In the genomic region with DNA sequence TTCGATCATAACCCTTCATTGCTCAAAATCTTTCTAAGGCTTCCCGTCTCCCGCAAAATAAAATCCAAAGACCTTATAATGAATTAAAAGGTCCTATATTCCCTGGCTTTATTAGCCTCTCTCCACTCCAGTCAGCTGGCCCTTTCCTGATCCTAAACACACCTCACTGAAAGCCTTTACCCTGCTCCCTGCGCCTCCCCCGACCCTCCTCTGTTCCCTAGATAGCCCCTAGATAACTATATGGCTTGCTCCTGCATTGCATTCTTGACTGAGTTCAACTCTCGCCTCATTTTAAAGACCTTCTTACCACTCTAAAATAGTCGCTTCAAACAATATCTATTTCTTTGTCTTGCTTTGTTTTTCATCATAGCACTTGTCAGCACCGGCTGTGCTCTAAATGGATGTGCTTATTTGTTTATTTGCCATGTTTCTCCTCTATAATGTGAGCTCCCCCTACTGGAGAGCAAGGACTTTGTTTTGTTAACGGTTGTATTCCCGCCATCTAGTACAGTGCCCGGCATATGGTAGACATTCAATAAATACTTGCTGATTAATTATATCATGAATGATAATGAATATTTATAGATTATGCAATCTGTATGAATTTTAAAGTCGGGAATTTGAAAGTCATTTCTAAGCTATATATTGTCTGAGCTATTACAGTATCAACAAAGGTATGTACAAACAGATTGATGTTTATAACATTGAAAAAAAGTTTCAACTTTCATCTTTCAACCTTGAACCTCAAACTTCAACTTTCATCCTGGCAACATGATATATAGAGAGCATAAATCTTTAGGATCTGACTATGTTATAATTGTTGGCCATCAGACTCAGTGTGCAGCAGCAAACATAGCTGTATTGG, we compare ENCODE assay signal across 9 cellular contexts. TPM values are rescaled to one million over a fixed set of nuclear protein-coding genes. Genes with fewer than 3 reads are reported as not detected.
DNase-seq lines count a peak whose midpoint lies in the region; ATAC-seq and TF ChIP-seq lines count a peak whose summit lies in the region.
"Had no signal": no experiment of that assay in that cellular context is flagged by ENCODE, and none has a peak within 500 bp of the region (broad histone marks: within the 10 kb centered on the region; RNA-seq: fewer than 3 reads in every experiment).

No MANE protein-coding gene starts in this region.

- H3K4me1 ChIP-seq in SJCRH30, result no peaks in the 10 kb centered on the region

- no peaks in the 10 kb centered on the region for H3K9me3 ChIP-seq in SJCRH30 (replicated peaks)

- no peaks in the 10 kb centered on the region for H3K36me3 Mint-ChIP-seq in naive B cell

- H3K9me3 Mint-ChIP-seq in naive B cell, result no peaks in the 10 kb centered on the region

- TF ChIP-seq CTCF in AG09319 (IDR thresholded peaks at IDR 0.05; ENCODE audit: low read depth, low read length) (peak; percentile 73), GM12873 (IDR thresholded peaks at IDR 0.05; ENCODE audit: insufficient read depth, low read depth, low read length, missing control alignments) (peak; percentile 68)

- no peaks in the 10 kb centered on the region for H3K4me1 Mint-ChIP-seq in naive B cell

- no peak overlapping the region for H3K27ac Mint-ChIP-seq in naive B cell

- peaks cover 13% of the 10 kb centered on the region; the same call in 1 of the 2 replicates for H3K27me3 ChIP-seq in SJCRH30

- H3K4me3 ChIP-seq in SJCRH30, result no peak overlapping the region

- DNase-seq in AG09319 (ENCODE audit: extremely low read depth, low read depth) (peak; percentile 70), M059J (ENCODE audit: low read depth) (peak; percentile 83), SJCRH30 (peak; percentile 34 to 79), naive B cell (peak; percentile 18), OCI-M2 (lab: John Stamatoyannopoulos, UW; ENCODE audit: unreplicated experiment) (no peak)

- peak; percentile 81 for ATAC-seq in HG02588 (IDR thresholded peaks at IDR 0.05; ENCODE audit: unreplicated experiment)
- peak; percentile 79 for ATAC-seq in esophagus mucosa
- peak in 1 of 2 donors; percentile 44 for ATAC-seq in naive B cell (ENCODE audit: low read depth in 2 of 2)

- no peaks in the 10 kb centered on the region for H3K36me3 ChIP-seq in SJCRH30

- no peak overlapping the region for H3K27ac ChIP-seq in SJCRH30

- H3K27me3 Mint-ChIP-seq in naive B cell, result peaks cover 0 to 5% (median 0%) of the 10 kb centered on the region in 3 donors

- H3K4me3 Mint-ChIP-seq in naive B cell, result no peak overlapping the region

RNA-seq across cellular contexts. Expression of a gene that starts 32.4 kb away (rescaled TPM):
- 34.0 and 44.7 TPM in 2 replicates for total RNA-seq in M059J (2014; rRNA removed; shearing (Covaris generic))
- total RNA-seq in SJCRH30 (2014; rRNA removed; shearing (Covaris generic)), result 0.13 and 0.40 TPM in 2 replicates
- 2.6 TPM for total RNA-seq in esophagus mucosa
- polyA plus RNA-seq in naive B cell (ENCODE audit: low read depth in 6 of 6), result not detected
- total RNA-seq: T-helper 1 cell treated with Interleukin-12 subunit alpha and Interleukin-12 subunit beta and Interleukin-4 antibody, amounts not matched to agents 30 ng/mL and 1 ng/mL, for 36 hours had no signal
